In the genomic region with DNA sequence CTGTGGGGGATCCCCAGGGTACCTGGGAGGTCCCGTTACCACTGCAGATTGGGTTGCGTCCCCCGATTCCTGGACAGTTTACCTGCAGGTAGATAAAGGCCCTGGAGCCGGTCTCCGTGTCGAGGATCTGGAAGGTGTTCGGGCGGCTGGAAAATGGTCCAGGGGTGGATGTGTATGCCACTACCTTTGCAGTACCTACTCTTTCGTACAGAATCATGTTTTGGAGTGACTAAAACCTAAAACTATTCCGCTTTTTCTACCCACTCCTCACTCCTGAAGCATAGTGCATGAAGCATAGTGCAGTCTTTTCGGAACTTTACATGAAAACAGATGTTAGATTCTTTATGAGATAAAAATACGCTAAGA, we compare ENCODE assay signal across 8 cellular contexts. TPM values are rescaled to one million over a fixed set of nuclear protein-coding genes. Genes with fewer than 3 reads are reported as not detected.
DNase-seq lines count a peak whose midpoint lies in the region; ATAC-seq and TF ChIP-seq lines count a peak whose summit lies in the region.

No MANE protein-coding gene starts in this region.

- TF ChIP-seq CTCF in CD8-positive, alpha-beta T cell (IDR thresholded peaks at IDR 0.05), result no peak

- peak; percentile 41 for ATAC-seq in CD8-positive, alpha-beta T cell
- ATAC-seq in central memory CD8-positive, alpha-beta T cell (replicated peaks; ENCODE audit: extremely low read depth, poor library complexity, severe bottlenecking), result peak; percentile 45
- no peak for ATAC-seq in HG02852 (IDR thresholded peaks at IDR 0.05; ENCODE audit: unreplicated experiment)

- H3K23ac ChIP-seq in mesendoderm (ENCODE audit: low read length), result peak overlapping the region; percentile 67

- H4K8ac ChIP-seq in mesendoderm (ENCODE audit: low read depth, low read length), result no peak overlapping the region

- peak overlapping the region; percentile 56 for H3K18ac ChIP-seq in mesendoderm (ENCODE audit: low read length)

- H2AK5ac ChIP-seq in mesendoderm (ENCODE audit: low read length), result no peak overlapping the region

- peak overlapping the region; percentile 43 for H3K4me2 ChIP-seq in mesendoderm (ENCODE audit: low read length)

- no peaks in the 10 kb centered on the region for H3K27me3 ChIP-seq in CD8-positive, alpha-beta T cell (ENCODE audit: insufficient read depth, low read length)
- H3K27me3 ChIP-seq in HUES64 (ENCODE audit: insufficient read depth, low read length), result no peaks in the 10 kb centered on the region
- no peaks in the 10 kb centered on the region for H3K27me3 ChIP-seq in mesendoderm (ENCODE audit: insufficient read depth, low read length, poor library complexity)

- intact Hi-C loops in CD8-positive, alpha-beta T cell (cut with DNase I, micrococcal nuclease), result loop anchor here (1.0 to 10.0 kb wide), 17 partner anchors 139 to 1573 kb away; partner anchors contain the start of genes ASNSD1 (in 2 of the 2), HIBCH (in 2 of the 2), MFSD6 (in 2 of the 2) and NAB1 (in 2 of the 2)

- H3K9me3 ChIP-seq in CD8-positive, alpha-beta T cell (ENCODE audit: low read length), result no peaks in the 10 kb centered on the region
- H3K9me3 ChIP-seq in HUES64 (ENCODE audit: insufficient read depth, low read depth, low read length), result no peaks in the 10 kb centered on the region

- H3K4me1 ChIP-seq in CD8-positive, alpha-beta T cell (ENCODE audit: insufficient read depth, low read length), result peaks cover 33% of the 10 kb centered on the region
- peaks cover 5% of the 10 kb centered on the region; the same call in 1 of the 2 replicates for H3K4me1 ChIP-seq in HUES64 (ENCODE audit: insufficient read depth, low read length)
- H3K4me1 ChIP-seq in mesendoderm (ENCODE audit: control insufficient read depth, low read depth, low read length), result peaks cover 2% of the 10 kb centered on the region

- no peak for DNase-seq in CD8-positive, alpha-beta T cell
- no peak for DNase-seq in central memory CD8-positive, alpha-beta T cell (ENCODE audit: low spot score in 2 of 2)
- DNase-seq in mesendoderm, result no peak
- no peak for DNase-seq in amniotic stem cell (lab: John Stamatoyannopoulos, UW)
- no peak for DNase-seq in GDM1 (lab: John Stamatoyannopoulos, UW)
- no peak for DNase-seq in NOMO-1 treated with dmso at 0.1 percent for 144 hours (lab: John Stamatoyannopoulos, UW; ENCODE audit: unreplicated experiment)

- no peak overlapping the region for H2BK120ac ChIP-seq in mesendoderm (ENCODE audit: low read depth, low read length)

- peak overlapping the region; percentile 96 for H3K27ac ChIP-seq in CD8-positive, alpha-beta T cell (ENCODE audit: low read depth, low read length)
- H3K27ac ChIP-seq in HUES64 (ENCODE audit: low read depth, low read length) (peak overlapping the region; percentile 65), mesendoderm (ENCODE audit: low read depth, low read length) (peak overlapping the region; percentile 23)

- H3K4me3 Mint-ChIP-seq in CD8-positive, alpha-beta T cell, result peak overlapping the region; percentile 100
- no peak overlapping the region for H3K4me3 Mint-ChIP-seq in central memory CD8-positive, alpha-beta T cell

- H3K9ac ChIP-seq in HUES64 (ENCODE audit: low read depth, low read length), result peak overlapping the region; percentile 88
- peak overlapping the region; percentile 94 for H3K9ac ChIP-seq in mesendoderm (ENCODE audit: low read length)

- CTCF ChIA-PET in CD8-positive, alpha-beta T cell (lab: Charles Lee), result no interaction called here

- under 1% methylated on average over 11 of the region's 12 CpGs for WGBS in HUES64
- no CpG with 5 or more reads among the region's 12 CpGs for WGBS in mesendoderm (ENCODE audit: extremely low coverage, insufficient coverage, low lambda C conversion rate)

- H3K27me3 Mint-ChIP-seq in CD8-positive, alpha-beta T cell (ENCODE audit: low read depth), result no peaks in the 10 kb centered on the region
- no peaks in the 10 kb centered on the region for H3K27me3 Mint-ChIP-seq in central memory CD8-positive, alpha-beta T cell

- no peak overlapping the region for H3K4ac ChIP-seq in mesendoderm (ENCODE audit: low read depth, low read length)

- peaks cover 50% of the 10 kb centered on the region for H3K79me2 ChIP-seq in mesendoderm (ENCODE audit: control insufficient read depth, insufficient read depth, low read length)

- POLR2A ChIA-PET in CD8-positive, alpha-beta T cell (lab: Charles Lee), result interaction anchor here (0.7 to 2.1 kb wide), 8 partner anchors 10 to 341 kb away, joined by 3 to 10 read pairs (median 4); partner anchors contain the start of genes ANKAR, OSGEPL1 and SLC40A1

- peak overlapping the region; percentile 93 for H3K56ac ChIP-seq in mesendoderm (ENCODE audit: low read length)

- no peaks in the 10 kb centered on the region for H3K9me3 Mint-ChIP-seq in CD8-positive, alpha-beta T cell
- H3K9me3 Mint-ChIP-seq in central memory CD8-positive, alpha-beta T cell, result no peaks in the 10 kb centered on the region

- peaks cover 12% of the 10 kb centered on the region for H3K79me1 ChIP-seq in mesendoderm (ENCODE audit: low read length)

- no peaks in the 10 kb centered on the region for H3K36me3 ChIP-seq in CD8-positive, alpha-beta T cell (ENCODE audit: insufficient read depth, low read length)
- peaks cover 28% of the 10 kb centered on the region for H3K36me3 ChIP-seq in HUES64 (ENCODE audit: insufficient read depth, low read length)
- H3K36me3 ChIP-seq in mesendoderm (ENCODE audit: control insufficient read depth, insufficient read depth, low read length), result no peaks in the 10 kb centered on the region

- H3K36me3 Mint-ChIP-seq in CD8-positive, alpha-beta T cell, result peaks cover 23% of the 10 kb centered on the region
- peaks cover 6% of the 10 kb centered on the region for H3K36me3 Mint-ChIP-seq in central memory CD8-positive, alpha-beta T cell (ENCODE audit: insufficient read depth)

- peaks cover 12% of the 10 kb centered on the region for H3K4me1 Mint-ChIP-seq in CD8-positive, alpha-beta T cell (ENCODE audit: low read depth)
- peaks cover under 1% of the 10 kb centered on the region for H3K4me1 Mint-ChIP-seq in central memory CD8-positive, alpha-beta T cell

- H4K5ac ChIP-seq in mesendoderm (ENCODE audit: low read length), result peak overlapping the region; percentile 36

- H2BK5ac ChIP-seq in mesendoderm (ENCODE audit: low read length), result no peak overlapping the region

- no peak overlapping the region for H2BK15ac ChIP-seq in mesendoderm (replicated peaks; ENCODE audit: low read depth)

- H3K4me3 ChIP-seq in CD8-positive, alpha-beta T cell (ENCODE audit: low read depth, low read length), result peak overlapping the region; percentile 71
- H3K4me3 ChIP-seq in HUES64 (ENCODE audit: low read length) (peak overlapping the region; percentile 83), mesendoderm (ENCODE audit: low read length) (peak overlapping the region; percentile 58)

- peak overlapping the region; percentile 100 for H3K27ac Mint-ChIP-seq in CD8-positive, alpha-beta T cell
- H3K27ac Mint-ChIP-seq in central memory CD8-positive, alpha-beta T cell (ENCODE audit: low read depth), result peak overlapping the region; percentile 98

RNA-seq across cellular contexts. Expression of gene WDR75, which starts 0.4 kb away (rescaled TPM):
- 10 to 100 TPM; 45.0 to 52.6 TPM for total RNA-seq in CD8-positive, alpha-beta T cell
- 60.3 TPM for polyA plus RNA-seq in HUES64 (2013, experiment 1 of 2)
- 60.7 TPM for polyA plus RNA-seq in HUES64 (2013, experiment 2 of 2)
- polyA plus RNA-seq in mesendoderm (2013, experiment 1 of 2), result 87.9 TPM
- 85.0 TPM for polyA plus RNA-seq in mesendoderm (2013, experiment 2 of 2)

Comparison
In these comparisons a context has a peak if more than half of its experiments do, and no peak if none do; other contexts are left out.
1. H3K27ac ChIP-seq: peak in every context shown above with its lines; median percentile 96 in CD8-positive, alpha-beta T cell; 65 in HUES64; 23 in mesendoderm.